Comparison of ENCODE assay signal across 2 cellular contexts in the genomic region with DNA sequence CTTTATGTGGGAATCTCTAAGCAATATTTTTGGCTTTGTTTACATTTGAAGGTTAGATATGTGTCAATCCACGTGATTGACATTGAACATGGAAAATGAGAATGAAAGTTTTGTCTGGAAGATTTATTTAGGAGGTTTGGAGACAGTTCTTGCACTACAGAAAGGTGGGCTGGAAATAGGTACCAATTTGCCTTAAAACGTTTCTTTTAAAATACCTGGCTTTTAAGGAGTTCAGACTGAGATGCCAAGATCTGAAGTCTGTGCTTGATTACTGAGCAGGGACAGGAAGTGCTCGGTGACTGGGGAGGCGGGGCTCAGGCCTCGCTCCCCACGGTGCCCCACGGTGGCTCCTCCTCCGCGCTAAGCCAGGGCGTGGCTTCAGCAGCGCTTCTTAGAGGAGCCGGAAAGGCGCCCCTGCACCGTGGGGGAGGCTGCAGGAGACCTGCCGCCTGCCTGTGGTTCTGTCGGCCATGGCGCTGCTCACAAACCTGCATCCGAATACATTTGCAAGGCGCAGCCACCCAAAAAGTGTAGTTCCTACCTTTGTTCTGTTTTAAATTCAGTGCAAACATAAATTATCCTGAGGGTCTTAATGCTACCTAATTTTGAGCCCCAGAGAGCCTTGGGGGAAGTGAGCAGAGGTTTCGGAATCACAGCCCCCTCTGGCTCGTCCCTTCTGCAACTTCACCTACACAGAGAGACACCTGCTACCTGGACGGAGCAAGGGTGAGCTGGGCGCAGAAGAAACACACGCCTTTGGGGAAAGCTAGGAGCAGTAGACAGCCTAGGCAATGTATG.
TF ChIP-seq lines count a peak whose summit lies in the region.

No MANE protein-coding gene starts in this region.

TF ChIP-seq in IMR-90, 13 proteins besides CTCF, POLR2A, EP300 and RAD21:
- TF ChIP-seq FOS (IDR thresholded peaks at IDR 0.05; ENCODE audit: low read depth, low read length) = no peak
- TF ChIP-seq MAZ (IDR thresholded peaks at IDR 0.05; ENCODE audit: borderline replicate concordance, low read depth, low read length) = peak; percentile 75; the same call in 1 of the 2 replicates

TF ChIP-seq in PFSK-1, 5 proteins besides CTCF, POLR2A, EP300 and RAD21:
- TF ChIP-seq, protein P1, sequence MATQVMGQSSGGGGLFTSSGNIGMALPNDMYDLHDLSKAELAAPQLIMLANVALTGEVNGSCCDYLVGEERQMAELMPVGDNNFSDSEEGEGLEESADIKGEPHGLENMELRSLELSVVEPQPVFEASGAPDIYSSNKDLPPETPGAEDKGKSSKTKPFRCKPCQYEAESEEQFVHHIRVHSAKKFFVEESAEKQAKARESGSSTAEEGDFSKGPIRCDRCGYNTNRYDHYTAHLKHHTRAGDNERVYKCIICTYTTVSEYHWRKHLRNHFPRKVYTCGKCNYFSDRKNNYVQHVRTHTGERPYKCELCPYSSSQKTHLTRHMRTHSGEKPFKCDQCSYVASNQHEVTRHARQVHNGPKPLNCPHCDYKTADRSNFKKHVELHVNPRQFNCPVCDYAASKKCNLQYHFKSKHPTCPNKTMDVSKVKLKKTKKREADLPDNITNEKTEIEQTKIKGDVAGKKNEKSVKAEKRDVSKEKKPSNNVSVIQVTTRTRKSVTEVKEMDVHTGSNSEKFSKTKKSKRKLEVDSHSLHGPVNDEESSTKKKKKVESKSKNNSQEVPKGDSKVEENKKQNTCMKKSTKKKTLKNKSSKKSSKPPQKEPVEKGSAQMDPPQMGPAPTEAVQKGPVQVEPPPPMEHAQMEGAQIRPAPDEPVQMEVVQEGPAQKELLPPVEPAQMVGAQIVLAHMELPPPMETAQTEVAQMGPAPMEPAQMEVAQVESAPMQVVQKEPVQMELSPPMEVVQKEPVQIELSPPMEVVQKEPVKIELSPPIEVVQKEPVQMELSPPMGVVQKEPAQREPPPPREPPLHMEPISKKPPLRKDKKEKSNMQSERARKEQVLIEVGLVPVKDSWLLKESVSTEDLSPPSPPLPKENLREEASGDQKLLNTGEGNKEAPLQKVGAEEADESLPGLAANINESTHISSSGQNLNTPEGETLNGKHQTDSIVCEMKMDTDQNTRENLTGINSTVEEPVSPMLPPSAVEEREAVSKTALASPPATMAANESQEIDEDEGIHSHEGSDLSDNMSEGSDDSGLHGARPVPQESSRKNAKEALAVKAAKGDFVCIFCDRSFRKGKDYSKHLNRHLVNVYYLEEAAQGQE (IDR thresholded peaks at IDR 0.05; ENCODE audit: insufficient read depth in 1 of 2, low read depth in 2 of 2, low read length in 2 of 2) = no peak
- TF ChIP-seq SIN3A (IDR thresholded peaks at IDR 0.05; ENCODE audit: borderline replicate concordance, insufficient read depth, low read length) (no peak), POLR2AphosphoS5 (IDR thresholded peaks at IDR 0.05; ENCODE audit: low read depth, low read length) (peak; percentile 43), TAF1 (IDR thresholded peaks at IDR 0.05; ENCODE audit: borderline replicate concordance, insufficient read depth, low read length) (no peak), FOXP2 (optimal IDR thresholded peaks at IDR 0.05; ENCODE audit: borderline replicate concordance, extremely low read depth, extremely low read length, insufficient read depth) (no peak)
